In the genomic region with DNA sequence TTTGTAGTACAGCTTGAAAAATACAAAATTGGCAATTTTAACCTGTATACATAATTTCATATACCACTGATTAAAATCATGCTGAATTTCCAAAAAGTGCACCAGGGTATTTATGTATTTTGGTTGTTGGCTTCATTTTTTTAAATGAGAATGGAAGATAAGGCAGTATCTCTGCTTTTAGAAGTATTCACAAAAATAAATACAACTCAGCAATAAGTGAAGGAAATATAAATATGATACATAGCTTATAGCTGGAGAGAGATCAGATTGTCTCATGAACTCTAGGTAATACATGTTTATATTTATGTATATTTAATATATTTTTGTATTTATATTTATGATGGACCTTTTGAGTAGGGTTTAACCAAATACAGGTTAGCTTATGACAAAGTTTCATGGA, we compare ENCODE assay signal across 19 cellular contexts.
DNase-seq lines count a peak whose midpoint lies in the region; ATAC-seq, FAIRE-seq and TF ChIP-seq lines count a peak whose summit lies in the region.
"Had no signal": no experiment of that assay in that cellular context is flagged by ENCODE, and none has a peak within 500 bp of the region (broad histone marks: within the 10 kb centered on the region; RNA-seq: fewer than 3 reads in every experiment).

No MANE protein-coding gene starts in this region.

- no peak overlapping the region for H3K4me3 Mint-ChIP-seq in activated CD4-positive, alpha-beta T cell treated with anti-CD3 and anti-CD28 coated beads for 36 hours
- peak overlapping the region; percentile 28 for H3K4me3 Mint-ChIP-seq in natural killer cell
- no peak overlapping the region for H3K4me3 Mint-ChIP-seq in natural killer cell treated with Interleukin-12 subunit alpha and Interleukin-12 subunit beta and Interleukin-15 and Interleukin-18, amount 100 ng/mL, for 72 hours
- no peak overlapping the region for H3K4me3 Mint-ChIP-seq in naive B cell
- H3K4me3 Mint-ChIP-seq: CD14-positive monocyte had no signal

- no peak for ATAC-seq in activated CD4-positive, alpha-beta T cell treated with anti-CD3 and anti-CD28 coated beads for 36 hours
- no peak for ATAC-seq in natural killer cell
- ATAC-seq in natural killer cell treated with Interleukin-12 subunit alpha and Interleukin-12 subunit beta and Interleukin-15 and Interleukin-18, amount 100 ng/mL, for 72 hours = no peak
- ATAC-seq in naive B cell (ENCODE audit: low read depth in 2 of 2) = no peak
- ATAC-seq in GM21737 (IDR thresholded peaks at IDR 0.05; ENCODE audit: unreplicated experiment) = no peak
- ATAC-seq: GM12878, HCT116, Panc1 had no signal

- POLR2A ChIA-PET in activated CD4-positive, alpha-beta T cell treated with anti-CD3 and anti-CD28 coated beads for 36 hours (lab: Charles Lee) = no interaction called here

- CTCF ChIA-PET in activated CD4-positive, alpha-beta T cell treated with anti-CD3 and anti-CD28 coated beads for 36 hours (lab: Charles Lee) = interaction anchor here (1.0 kb wide), 1 partner anchor 23 kb away, joined by 3 read pairs; no protein-coding TSS in a partner anchor

- no peak for FAIRE-seq in HTR-8/SVneo (lab: Jason Lieb, UNC)
- FAIRE-seq: GM12878 had no signal

- peaks cover 37% of the 10 kb centered on the region for H3K4me1 Mint-ChIP-seq in activated CD4-positive, alpha-beta T cell treated with anti-CD3 and anti-CD28 coated beads for 36 hours
- peaks cover 15 to 29% of the 10 kb centered on the region in 2 donors for H3K4me1 Mint-ChIP-seq in natural killer cell
- peaks cover 8 to 13% of the 10 kb centered on the region in 2 donors for H3K4me1 Mint-ChIP-seq in natural killer cell treated with Interleukin-12 subunit alpha and Interleukin-12 subunit beta and Interleukin-15 and Interleukin-18, amount 100 ng/mL, for 72 hours (ENCODE audit: low read depth in 2 of 2)
- H3K4me1 Mint-ChIP-seq in naive B cell = peaks cover 0 to 5% (median 4%) of the 10 kb centered on the region in 3 donors
- H3K4me1 Mint-ChIP-seq: CD14-positive monocyte had no signal

- no peaks in the 10 kb centered on the region for H3K9me3 Mint-ChIP-seq in activated CD4-positive, alpha-beta T cell treated with anti-CD3 and anti-CD28 coated beads for 36 hours (ENCODE audit: low read depth)
- H3K9me3 Mint-ChIP-seq in natural killer cell = no peaks in the 10 kb centered on the region
- no peaks in the 10 kb centered on the region for H3K9me3 Mint-ChIP-seq in natural killer cell treated with Interleukin-12 subunit alpha and Interleukin-12 subunit beta and Interleukin-15 and Interleukin-18, amount 100 ng/mL, for 72 hours
- no peaks in the 10 kb centered on the region for H3K9me3 Mint-ChIP-seq in naive B cell
- H3K9me3 Mint-ChIP-seq: CD14-positive monocyte had no signal

- H3K36me3 Mint-ChIP-seq in activated CD4-positive, alpha-beta T cell treated with anti-CD3 and anti-CD28 coated beads for 36 hours (ENCODE audit: low read depth) = peaks cover 53% of the 10 kb centered on the region
- H3K36me3 Mint-ChIP-seq in natural killer cell = no peaks in the 10 kb centered on the region
- H3K36me3 Mint-ChIP-seq in natural killer cell treated with Interleukin-12 subunit alpha and Interleukin-12 subunit beta and Interleukin-15 and Interleukin-18, amount 100 ng/mL, for 72 hours = peaks cover 17% of the 10 kb centered on the region
- H3K36me3 Mint-ChIP-seq in naive B cell = peaks cover 0 to 3% of the 10 kb centered on the region in 2 donors

- no peak for TF ChIP-seq CTCF in natural killer cell (IDR thresholded peaks at IDR 0.05)

- H3K27me3 Mint-ChIP-seq in activated CD4-positive, alpha-beta T cell treated with anti-CD3 and anti-CD28 coated beads for 36 hours = no peaks in the 10 kb centered on the region
- H3K27me3 Mint-ChIP-seq in natural killer cell (ENCODE audit: low read depth in 2 of 2) (no peaks in the 10 kb centered on the region), naive B cell (no peaks in the 10 kb centered on the region)
- H3K27me3 Mint-ChIP-seq in natural killer cell treated with Interleukin-12 subunit alpha and Interleukin-12 subunit beta and Interleukin-15 and Interleukin-18, amount 100 ng/mL, for 72 hours = no peaks in the 10 kb centered on the region

- intact Hi-C loops in activated CD4-positive, alpha-beta T cell treated with anti-CD3 and anti-CD28 coated beads for 36 hours (cut with DNase I, micrococcal nuclease) = loop anchor here (5.0 kb wide), 1 partner anchor 113 kb away; no protein-coding TSS in a partner anchor
- intact Hi-C loops in natural killer cell (cut with micrococcal nuclease) = no loop called here

- peak overlapping the region; percentile 65 for H3K27ac Mint-ChIP-seq in activated CD4-positive, alpha-beta T cell treated with anti-CD3 and anti-CD28 coated beads for 36 hours
- peak overlapping the region; percentile 7 to 56 for H3K27ac Mint-ChIP-seq in natural killer cell
- H3K27ac Mint-ChIP-seq in natural killer cell treated with Interleukin-12 subunit alpha and Interleukin-12 subunit beta and Interleukin-15 and Interleukin-18, amount 100 ng/mL, for 72 hours = no peak overlapping the region
- peak overlapping the region in 4 of 6 donors; percentile 15 to 68 (median 59) for H3K27ac Mint-ChIP-seq in naive B cell

- no peak for DNase-seq in activated CD4-positive, alpha-beta T cell treated with anti-CD3 and anti-CD28 coated beads for 36 hours
- no peak for DNase-seq in activated CD4-positive, alpha-beta T cell treated with anti-CD3 and anti-CD28 coated beads for 1 hour
- no peak for DNase-seq in natural killer cell
- DNase-seq in natural killer cell treated with Interleukin-12 subunit alpha and Interleukin-12 subunit beta and Interleukin-15 and Interleukin-18, amount 100 ng/mL, for 72 hours (ENCODE audit: low spot score) = no peak
- DNase-seq in naive B cell = no peak
- DNase-seq in HTR-8/SVneo (ENCODE audit: insufficient read length, low spot score) = no peak
- no peak for DNase-seq in NCI-H526 treated with DMSO at 0.1 percent for 48 hours (lab: John Stamatoyannopoulos, UW)
- DNase-seq: 8988T, Calu3, GOT3, NCI-H1105, NCI-H2081, NCI-H2171 treated with DMSO at 0.1 percent for 48 hours, NCI-H446 treated with DMSO at 0.1 percent for 48 hours had no signal

Comparison
In these comparisons a context has a peak if more than half of its experiments do, and no peak if none do; other contexts are left out.
1. H3K27ac Mint-ChIP-seq: peak in activated CD4-positive, alpha-beta T cell treated with anti-CD3 and anti-CD28 coated beads for 36 hours (single experiment), natural killer cell (2 of 2) and naive B cell (4 of 6); none in natural killer cell treated with Interleukin-12 subunit alpha and Interleukin-12 subunit beta and Interleukin-15 and Interleukin-18, amount 100 ng/mL, for 72 hours (0 of 2).